ENCODE assay signal across 10 cellular contexts in genomic region chr20:61874421-61875068, GRCh38.
A peak's percentile ranks its signal among the peaks of the same experiment; 100 is the strongest.
DNase-seq lines count a peak whose midpoint lies in the region; FAIRE-seq and TF ChIP-seq lines count a peak whose summit lies in the region.
"Had no signal": no experiment of that assay in that cellular context is flagged by ENCODE, and none has a peak within 500 bp of the region (broad histone marks: within the 10 kb centered on the region; RNA-seq: fewer than 3 reads in every experiment).

No MANE protein-coding gene starts in this region.

- H3K27me3 Mint-ChIP-seq in astrocyte (ENCODE audit: low read depth, unreplicated experiment) (peaks cover 35% of the 10 kb centered on the region), immature natural killer cell (ENCODE audit: low read depth in 3 of 3) (no peaks in the 10 kb centered on the region)
- H3K27me3 Mint-ChIP-seq: T-helper 17 cell had no signal

- no peak overlapping the region for H2AFZ ChIP-seq in astrocyte (ENCODE audit: low read depth, low read length)

- no peaks in the 10 kb centered on the region for H3K4me1 ChIP-seq in astrocyte (ENCODE audit: insufficient read depth, low read length)
- H3K4me1 ChIP-seq: vagina had no signal

- H3K4me1 Mint-ChIP-seq in astrocyte (ENCODE audit: low read depth, unreplicated experiment) (peaks cover 3% of the 10 kb centered on the region), immature natural killer cell (no peaks in the 10 kb centered on the region)
- H3K4me1 Mint-ChIP-seq: T-helper 17 cell had no signal

- H3K27ac Mint-ChIP-seq in astrocyte (ENCODE audit: unreplicated experiment) (no peak overlapping the region), immature natural killer cell (no peak overlapping the region)
- H3K27ac Mint-ChIP-seq: T-helper 17 cell had no signal

- no peak overlapping the region for H3K4me2 ChIP-seq in astrocyte (ENCODE audit: low read length)

- H3K79me2 ChIP-seq in astrocyte (ENCODE audit: insufficient read depth, low read length), result no peaks in the 10 kb centered on the region

- H3K36me3 ChIP-seq in MG63 (no peaks in the 10 kb centered on the region), astrocyte (ENCODE audit: insufficient read depth, low read length) (no peaks in the 10 kb centered on the region)
- H3K36me3 ChIP-seq: vagina had no signal

- no peaks in the 10 kb centered on the region for H4K20me1 ChIP-seq in astrocyte (ENCODE audit: insufficient read depth, low read length)

- no peaks in the 10 kb centered on the region for H3K27me3 ChIP-seq in MG63
- no peaks in the 10 kb centered on the region for H3K27me3 ChIP-seq in astrocyte (ENCODE audit: insufficient read depth, low read length)
- H3K27me3 ChIP-seq: vagina had no signal

- no peak overlapping the region for H3K27ac ChIP-seq in astrocyte (ENCODE audit: low read depth, low read length)
- H3K27ac ChIP-seq: vagina had no signal

- no peak overlapping the region for H3K9ac ChIP-seq in astrocyte (ENCODE audit: low read length)

- 0 out of 2 replicates have a peak, but pooled peaks cover 3% of the 10 kb centered on the region for H3K9me3 ChIP-seq in MG63
- H3K9me3 ChIP-seq in astrocyte (ENCODE audit: insufficient read depth, low read depth, low read length), result peaks cover 6% of the 10 kb centered on the region
- H3K9me3 ChIP-seq: vagina had no signal

- TF ChIP-seq CTCF in astrocyte (IDR thresholded peaks at IDR 0.05; ENCODE audit: insufficient read depth, low read depth, low read length), result peak; percentile 30

- H3K9me3 Mint-ChIP-seq in astrocyte (ENCODE audit: unreplicated experiment) (peaks cover 12% of the 10 kb centered on the region), immature natural killer cell (peaks cover 0 to 3% (median 0%) of the 10 kb centered on the region in 6 donors)

- H3K4me3 ChIP-seq in MG63 (no peak overlapping the region), astrocyte (ENCODE audit: insufficient read depth, low read depth, low read length) (no peak overlapping the region)
- H3K4me3 ChIP-seq: vagina had no signal

- H3K36me3 Mint-ChIP-seq in astrocyte (ENCODE audit: low read depth, unreplicated experiment), result peaks cover 3% of the 10 kb centered on the region
- no peaks in the 10 kb centered on the region for H3K36me3 Mint-ChIP-seq in immature natural killer cell

- DNase-seq in ELF-1 (ENCODE audit: low read depth, low spot score) (peak; percentile 82), MG63 (peak; percentile 51), astrocyte (ENCODE audit: low read depth) (peak; percentile 12), iPS-NIHi7 (ENCODE audit: extremely low spot score) (peak; percentile 85), D341Med (ENCODE audit: low spot score) (no peak), superior temporal gyrus (ENCODE audit: extremely low spot score) (no peak), immature natural killer cell (no peak)
- DNase-seq: activated naive CD4-positive, alpha-beta T cell; T-helper 17 cell had no signal

- FAIRE-seq in astrocyte (lab: Jason Lieb, UNC), result no peak

- no peak overlapping the region for H3K4me3 Mint-ChIP-seq in astrocyte (ENCODE audit: unreplicated experiment)
- H3K4me3 Mint-ChIP-seq in immature natural killer cell, result no peak overlapping the region
- H3K4me3 Mint-ChIP-seq: T-helper 17 cell had no signal

Comparison
In these comparisons a context has a peak if more than half of its experiments do, and no peak if none do; other contexts are left out.
1. DNase-seq: peak in ELF-1 (single experiment), MG63 (single experiment), astrocyte (single experiment) and iPS-NIHi7 (single experiment); none in D341Med (single experiment), superior temporal gyrus (single experiment) and immature natural killer cell (0 of 3).